ENCODE assay signal across 7 cellular contexts in genomic region chr3:122298239-122298638, GRCh38.
DNase-seq lines count a peak whose midpoint lies in the region; ATAC-seq lines count a peak whose summit lies in the region.

No MANE protein-coding gene starts in this region.

- peak; percentile 14 for DNase-seq in kidney tubule cell (ENCODE audit: low spot score)
- no peak for DNase-seq in NCI-H2081 treated with DMSO at 0.1 percent for 48 hours (lab: John Stamatoyannopoulos, UW)
- no peak for DNase-seq in cerebellar nuclear complex (lab: John Stamatoyannopoulos, UW)
- DNase-seq in iPS-NIHi7 (ENCODE audit: extremely low spot score), result no peak

- ATAC-seq in GM18858 (IDR thresholded peaks at IDR 0.05; ENCODE audit: unreplicated experiment) (peak; percentile 56), GM21447 (IDR thresholded peaks at IDR 0.05; ENCODE audit: unreplicated experiment) (peak; percentile 64), HG03442 (IDR thresholded peaks at IDR 0.05; ENCODE audit: unreplicated experiment) (peak; percentile 61)
